ENCODE assay signal across 1 cellular context in the genomic region with DNA sequence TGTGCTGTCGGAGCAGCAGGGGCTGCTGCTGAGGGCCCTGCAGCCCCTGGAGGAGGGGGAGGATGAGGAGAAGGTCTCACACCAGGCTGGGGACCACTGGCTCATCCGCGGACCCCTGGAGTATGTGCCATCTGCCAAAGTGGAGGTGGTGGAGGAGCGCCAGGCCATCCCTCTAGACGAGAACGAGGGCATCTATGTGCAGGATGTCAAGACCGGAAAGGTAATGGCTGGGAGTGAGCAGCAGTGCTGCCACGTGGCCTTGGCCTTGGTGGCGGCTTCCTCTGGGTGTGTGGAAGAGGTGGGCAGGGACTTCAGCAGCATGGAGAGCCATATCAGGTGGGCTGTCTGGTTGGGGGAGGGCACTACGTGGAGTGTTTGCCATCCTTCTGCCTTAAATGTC.
TF ChIP-seq lines count a peak whose summit lies in the region.

No MANE protein-coding gene starts in this region.

TF ChIP-seq in GM23338, 12 proteins besides CTCF, POLR2A, EP300 and RAD21 (continued from another document):
- TF ChIP-seq JUNB (IDR thresholded peaks at IDR 0.05; ENCODE audit: unreplicated experiment): no peak
